ENCODE assay signal across 11 cellular contexts in genomic region chr18:55338955-55339662, GRCh38.
DNase-seq lines count a peak whose midpoint lies in the region; ATAC-seq, FAIRE-seq and TF ChIP-seq lines count a peak whose summit lies in the region.
"Had no signal": no experiment of that assay in that cellular context is flagged by ENCODE, and none has a peak within 500 bp of the region (broad histone marks: within the 10 kb centered on the region; RNA-seq: fewer than 3 reads in every experiment).

No MANE protein-coding gene starts in this region.

- H3K27me3 ChIP-seq in esophagus squamous epithelium (no peaks in the 10 kb centered on the region), rectal smooth muscle tissue (ENCODE audit: control insufficient read depth, insufficient read depth, low read length) (no peaks in the 10 kb centered on the region), small intestine (ENCODE audit: control insufficient read depth in 2 of 2, insufficient read depth in 2 of 2, low read length in 2 of 2) (no peaks in the 10 kb centered on the region)

- H3K27ac ChIP-seq in esophagus squamous epithelium, result peak overlapping the region in 3 of 4 donors; percentile 29 to 72 (median 44)
- H3K27ac ChIP-seq in rectal smooth muscle tissue (ENCODE audit: low read depth, low read length), result peak overlapping the region; percentile 44
- H3K27ac ChIP-seq in small intestine (ENCODE audit: low read depth in 1 of 2, low read length in 1 of 2), result peak overlapping the region in 1 of 2 donors; percentile 57

- ATAC-seq in HG02981 (IDR thresholded peaks at IDR 0.05; ENCODE audit: unreplicated experiment), result no peak
- ATAC-seq: activated T-cell treated with anti-CD3 and anti-CD28 coated beads, Interleukin-2, amount 50 U/mL, for 72 hours; effector memory CD8-positive, alpha-beta T cell had no signal

- H3K4me3 ChIP-seq in esophagus squamous epithelium (no peak overlapping the region), rectal smooth muscle tissue (ENCODE audit: low read length) (no peak overlapping the region), small intestine (ENCODE audit: low read depth in 1 of 2, low read length in 2 of 2) (no peak overlapping the region)

- H3K4me1 ChIP-seq in esophagus squamous epithelium (no peaks in the 10 kb centered on the region), rectal smooth muscle tissue (ENCODE audit: control insufficient read depth, insufficient read depth, low read length) (peaks cover 3% of the 10 kb centered on the region), small intestine (ENCODE audit: control insufficient read depth in 2 of 2, insufficient read depth in 1 of 2, low read depth in 1 of 2, low read length in 1 of 2) (no peaks in the 10 kb centered on the region)

- TF ChIP-seq POLR2A in esophagus squamous epithelium (IDR thresholded peaks at IDR 0.05), result no peak

- WGBS in esophagus squamous epithelium, 2 donors, result 48 to 61% methylated on average over 8 of the region's 8 CpGs
- WGBS in small intestine, 3 donors, result 53 to 71% (median 65%) methylated on average over 8 of the region's 8 CpGs

- no peak for FAIRE-seq in small intestine (lab: Jason Lieb, UNC)

- H3K9me3 ChIP-seq in esophagus squamous epithelium, result no peaks in the 10 kb centered on the region
- no peaks in the 10 kb centered on the region for H3K9me3 ChIP-seq in small intestine (ENCODE audit: control insufficient read depth, low read depth)

- H3K9ac ChIP-seq in rectal smooth muscle tissue (ENCODE audit: low read length), result no peak overlapping the region

- DNase-seq in COR-L47 (lab: John Stamatoyannopoulos, UW) (peak; percentile 41), NCI-H2081 treated with DMSO at 0.1 percent for 48 hours (lab: John Stamatoyannopoulos, UW) (peak; percentile 6), esophagus squamous epithelium (lab: John Stamatoyannopoulos, UW) (no peak), putamen (ENCODE audit: low spot score) (no peak), small intestine (no peak)
- no peak for DNase-seq in activated CD8-positive, alpha-beta memory T cell treated with anti-CD3 and anti-CD28 coated beads, Interleukin-2, amount 50 U/mL, for 48 hours
- DNase-seq: activated T-cell treated with anti-CD3 and anti-CD28 coated beads, Interleukin-2, amount 50 U/mL, for 72 hours; effector memory CD8-positive, alpha-beta T cell; NCI-H146 had no signal

- intact Hi-C loops in esophagus squamous epithelium (cut with DNase I), result no loop called here

- no peak for TF ChIP-seq CTCF in esophagus squamous epithelium (IDR thresholded peaks at IDR 0.05)

- H3K36me3 ChIP-seq in esophagus squamous epithelium (no peaks in the 10 kb centered on the region), rectal smooth muscle tissue (ENCODE audit: control insufficient read depth, insufficient read depth, low read length) (no peaks in the 10 kb centered on the region), small intestine (ENCODE audit: control insufficient read depth in 2 of 2, insufficient read depth in 2 of 2, low read length in 2 of 2) (no peaks in the 10 kb centered on the region)

Comparison
In these comparisons a context has a peak if more than half of its experiments do, and no peak if none do; other contexts are left out.
1. DNase-seq: peak in COR-L47 (single experiment) and NCI-H2081 treated with DMSO at 0.1 percent for 48 hours (single experiment); none in esophagus squamous epithelium (single experiment), activated CD8-positive, alpha-beta memory T cell treated with anti-CD3 and anti-CD28 coated beads, Interleukin-2, amount 50 U/mL, for 48 hours (single experiment), putamen (single experiment) and small intestine (single experiment).